In genomic region chr5:172223901-172224873, GRCh38 we compare ENCODE assay signal across 8 cellular contexts. TPM values are rescaled to one million over a fixed set of nuclear protein-coding genes. Genes with fewer than 3 reads are reported as not detected.
A peak's percentile ranks its signal among the peaks of the same experiment; 100 is the strongest.
DNase-seq lines count a peak whose midpoint lies in the region; ATAC-seq and TF ChIP-seq lines count a peak whose summit lies in the region.

No MANE protein-coding gene starts in this region.

- H3K4me3 ChIP-seq in psoas muscle, result no peak overlapping the region

- H3K27ac ChIP-seq in psoas muscle, result no peak overlapping the region

- H3K4me1 Mint-ChIP-seq in activated T-helper 1 cell treated with anti-CD3 and anti-CD28 coated beads, Interleukin-12 subunit alpha, Interleukin-12 subunit beta, Interleukin-2, Interleukin-4 antibody, amounts not matched to agents 30 ng/mL and 10 ng/mL and 1 ng/mL, durations not matched to agents 14 hours and 24 hours and 36 hours (ENCODE audit: low read depth), result peaks cover 28% of the 10 kb centered on the region
- peaks cover 16 to 33% of the 10 kb centered on the region in 2 donors for H3K4me1 Mint-ChIP-seq in stimulated activated naive B cell treated with anti-CD40 and anti-IgM and Interleukin-4, amounts not matched to agents 10 μg/mL and 1 μg/mL and 100 μg/mL, for 72 hours

- peaks cover 9% of the 10 kb centered on the region for H3K9me3 Mint-ChIP-seq in activated T-helper 1 cell treated with anti-CD3 and anti-CD28 coated beads, Interleukin-12 subunit alpha, Interleukin-12 subunit beta, Interleukin-2, Interleukin-4 antibody, amounts not matched to agents 30 ng/mL and 10 ng/mL and 1 ng/mL, durations not matched to agents 14 hours and 24 hours and 36 hours
- peaks cover 4 to 11% of the 10 kb centered on the region in 2 donors for H3K9me3 Mint-ChIP-seq in stimulated activated naive B cell treated with anti-CD40 and anti-IgM and Interleukin-4, amounts not matched to agents 10 μg/mL and 1 μg/mL and 100 μg/mL, for 72 hours

- peaks cover 4% of the 10 kb centered on the region for H3K9me3 ChIP-seq in psoas muscle

- WGBS in psoas muscle, 3 donors, result 93 to 96% (median 94%) methylated on average over 10 of the region's 10 CpGs

- H3K27me3 Mint-ChIP-seq in activated T-helper 1 cell treated with anti-CD3 and anti-CD28 coated beads, Interleukin-12 subunit alpha, Interleukin-12 subunit beta, Interleukin-2, Interleukin-4 antibody, amounts not matched to agents 30 ng/mL and 10 ng/mL and 1 ng/mL, durations not matched to agents 14 hours and 24 hours and 36 hours (ENCODE audit: insufficient read depth), result peaks cover 5% of the 10 kb centered on the region
- H3K27me3 Mint-ChIP-seq in stimulated activated naive B cell treated with anti-CD40 and anti-IgM and Interleukin-4, amounts not matched to agents 10 μg/mL and 1 μg/mL and 100 μg/mL, for 72 hours, result no peaks in the 10 kb centered on the region

- TF ChIP-seq CTCF in psoas muscle (IDR thresholded peaks at IDR 0.05), result no peak

- DNase-seq in activated effector memory CD4-positive, alpha-beta T cell treated with anti-CD3 and anti-CD28 coated beads, Interleukin-2, amount 50 U/mL, for 16 hours, result peak; percentile 76
- DNase-seq in activated effector memory CD4-positive, alpha-beta T cell treated with Interleukin-2 at 50 U/mL for 16 hours, result no peak
- DNase-seq in activated T-helper 1 cell treated with anti-CD3 and anti-CD28 coated beads, Interleukin-12 subunit alpha, Interleukin-12 subunit beta, Interleukin-2, Interleukin-4 antibody, amounts not matched to agents 30 ng/mL and 10 ng/mL and 1 ng/mL, durations not matched to agents 14 hours and 24 hours and 36 hours (ENCODE audit: low spot score), result no peak
- peak; percentile 58 for DNase-seq in stimulated activated naive B cell treated with anti-CD40 and anti-IgM and Interleukin-4, amounts not matched to agents 10 μg/mL and 1 μg/mL and 100 μg/mL, for 72 hours
- DNase-seq in HT-29 (ENCODE audit: low spot score) (no peak), OCI-M2 (lab: John Stamatoyannopoulos, UW; ENCODE audit: unreplicated experiment) (no peak), psoas muscle (no peak)

- no peaks in the 10 kb centered on the region for H3K4me1 ChIP-seq in psoas muscle

- H3K27ac Mint-ChIP-seq in activated T-helper 1 cell treated with anti-CD3 and anti-CD28 coated beads, Interleukin-12 subunit alpha, Interleukin-12 subunit beta, Interleukin-2, Interleukin-4 antibody, amounts not matched to agents 30 ng/mL and 10 ng/mL and 1 ng/mL, durations not matched to agents 14 hours and 24 hours and 36 hours, result peak overlapping the region; percentile 87
- H3K27ac Mint-ChIP-seq in stimulated activated naive B cell treated with anti-CD40 and anti-IgM and Interleukin-4, amounts not matched to agents 10 μg/mL and 1 μg/mL and 100 μg/mL, for 72 hours, result peak overlapping the region; percentile 60

- no peaks in the 10 kb centered on the region for H3K27me3 ChIP-seq in psoas muscle (ENCODE audit: insufficient read depth in 3 of 3, low read length in 2 of 3)

- intact Hi-C loops in activated T-helper 1 cell treated with anti-CD3 and anti-CD28 coated beads, Interleukin-12 subunit alpha, Interleukin-12 subunit beta, Interleukin-2, Interleukin-4 antibody, amounts not matched to agents 30 ng/mL and 10 ng/mL and 1 ng/mL, durations not matched to agents 14 hours and 24 hours and 36 hours (cut with micrococcal nuclease), result loop anchor here (1.0 to 2.0 kb wide), 7 partner anchors 14 to 317 kb away; no protein-coding TSS in a partner anchor
- intact Hi-C loops in psoas muscle (cut with DNase I), result loop anchor here in 1 of 2 donors (10.0 kb wide), 1 partner anchor 71 kb away; no protein-coding TSS in a partner anchor

- no peak overlapping the region for H3K4me3 Mint-ChIP-seq in activated T-helper 1 cell treated with anti-CD3 and anti-CD28 coated beads, Interleukin-12 subunit alpha, Interleukin-12 subunit beta, Interleukin-2, Interleukin-4 antibody, amounts not matched to agents 30 ng/mL and 10 ng/mL and 1 ng/mL, durations not matched to agents 14 hours and 24 hours and 36 hours
- peak overlapping the region; percentile 29 to 61 for H3K4me3 Mint-ChIP-seq in stimulated activated naive B cell treated with anti-CD40 and anti-IgM and Interleukin-4, amounts not matched to agents 10 μg/mL and 1 μg/mL and 100 μg/mL, for 72 hours

- ATAC-seq in HG03066 (IDR thresholded peaks at IDR 0.05; ENCODE audit: low read depth, unreplicated experiment) (peak; percentile 87), psoas muscle (no peak)
- peak; percentile 91 to 93 for ATAC-seq in stimulated activated naive B cell treated with anti-CD40 and anti-IgM and Interleukin-4, amounts not matched to agents 10 μg/mL and 1 μg/mL and 100 μg/mL, for 72 hours (replicated peaks)

- H3K36me3 Mint-ChIP-seq in activated T-helper 1 cell treated with anti-CD3 and anti-CD28 coated beads, Interleukin-12 subunit alpha, Interleukin-12 subunit beta, Interleukin-2, Interleukin-4 antibody, amounts not matched to agents 30 ng/mL and 10 ng/mL and 1 ng/mL, durations not matched to agents 14 hours and 24 hours and 36 hours (ENCODE audit: low read depth), result peaks cover 15% of the 10 kb centered on the region
- H3K36me3 Mint-ChIP-seq in stimulated activated naive B cell treated with anti-CD40 and anti-IgM and Interleukin-4, amounts not matched to agents 10 μg/mL and 1 μg/mL and 100 μg/mL, for 72 hours, result peaks cover 31 to 52% of the 10 kb centered on the region in 2 donors

- peaks cover 0 to 14% of the 10 kb centered on the region in 2 donors for H3K36me3 ChIP-seq in psoas muscle (ENCODE audit: insufficient read depth in 1 of 2, low read depth in 1 of 2)

RNA-seq across cellular contexts. Expression of gene EFCAB9, which starts 30.2 kb away (rescaled TPM):
- not detected in 2 replicates for total RNA-seq in activated T-helper 1 cell treated with anti-CD3 and anti-CD28 coated beads, Interleukin-12 subunit alpha, Interleukin-12 subunit beta, Interleukin-2, Interleukin-4 antibody, amounts not matched to agents 30 ng/mL and 10 ng/mL and 1 ng/mL, durations not matched to agents 14 hours and 24 hours and 36 hours
- total RNA-seq in HT-29 (2014; rRNA removed; shearing (Covaris generic)), result not detected in 2 replicates
- total RNA-seq in psoas muscle, result not detected
- polyA plus RNA-seq in psoas muscle, result under 1 TPM in 1 of 3 donors, not detected in 2; 0.08 TPM

RNA-seq across cellular contexts. Expression of gene STK10, which starts 36.2 kb away (rescaled TPM):
- total RNA-seq in activated T-helper 1 cell treated with anti-CD3 and anti-CD28 coated beads, Interleukin-12 subunit alpha, Interleukin-12 subunit beta, Interleukin-2, Interleukin-4 antibody, amounts not matched to agents 30 ng/mL and 10 ng/mL and 1 ng/mL, durations not matched to agents 14 hours and 24 hours and 36 hours, result 88.6 and 91.9 TPM in 2 replicates
- total RNA-seq in HT-29 (2014; rRNA removed; shearing (Covaris generic)), result 19.0 and 19.9 TPM in 2 replicates
- 1 to 10 TPM; 6.1 to 8.6 (median 6.6) TPM for total RNA-seq in psoas muscle
- polyA plus RNA-seq in psoas muscle, result 1 to 10 TPM; 1.9 to 6.4 (median 3.7) TPM

RNA-seq across cellular contexts. Expression of gene UBTD2, which starts 59.4 kb away (rescaled TPM):
- 5.0 and 6.1 TPM in 2 replicates for total RNA-seq in activated T-helper 1 cell treated with anti-CD3 and anti-CD28 coated beads, Interleukin-12 subunit alpha, Interleukin-12 subunit beta, Interleukin-2, Interleukin-4 antibody, amounts not matched to agents 30 ng/mL and 10 ng/mL and 1 ng/mL, durations not matched to agents 14 hours and 24 hours and 36 hours
- 5.9 and 9.0 TPM in 2 replicates for total RNA-seq in HT-29 (2014; rRNA removed; shearing (Covaris generic))
- total RNA-seq in psoas muscle, result 10 to 100 TPM in 1 of 4 donors, 1 to 10 TPM in 3; 7.4 to 12.3 (median 8.6) TPM
- 10 to 100 TPM in 1 of 3 donors, 1 to 10 TPM in 2; 5.3 to 10.5 (median 8.6) TPM for polyA plus RNA-seq in psoas muscle

Comparison
In these comparisons a context has a peak if more than half of its experiments do, and no peak if none do; other contexts are left out.
1. DNase-seq: peak in activated effector memory CD4-positive, alpha-beta T cell treated with anti-CD3 and anti-CD28 coated beads, Interleukin-2, amount 50 U/mL, for 16 hours (single experiment) and stimulated activated naive B cell treated with anti-CD40 and anti-IgM and Interleukin-4, amounts not matched to agents 10 μg/mL and 1 μg/mL and 100 μg/mL, for 72 hours (single experiment); none in activated effector memory CD4-positive, alpha-beta T cell treated with Interleukin-2 at 50 U/mL for 16 hours (single experiment), activated T-helper 1 cell treated with anti-CD3 and anti-CD28 coated beads, Interleukin-12 subunit alpha, Interleukin-12 subunit beta, Interleukin-2, Interleukin-4 antibody, amounts not matched to agents 30 ng/mL and 10 ng/mL and 1 ng/mL, durations not matched to agents 14 hours and 24 hours and 36 hours (single experiment), HT-29 (single experiment), OCI-M2 (single experiment) and psoas muscle (0 of 2).
2. ATAC-seq: peak in HG03066 (single experiment) and stimulated activated naive B cell treated with anti-CD40 and anti-IgM and Interleukin-4, amounts not matched to agents 10 μg/mL and 1 μg/mL and 100 μg/mL, for 72 hours (2 of 2); none in psoas muscle (0 of 4).